21 cellular contexts compared by ENCODE assay signal in genomic region chr15:50819344-50819743, GRCh38.
"Had no signal": no experiment of that assay in that cellular context is flagged by ENCODE, and none has a peak within 500 bp of the region (broad histone marks: within the 10 kb centered on the region; RNA-seq: fewer than 3 reads in every experiment).

No MANE protein-coding gene starts in this region.

- H3K4me1 ChIP-seq: colonic mucosa, neural progenitor cell, tibial artery, upper lobe of left lung, uterus had no signal

- H3K27me3 ChIP-seq: colonic mucosa, neural progenitor cell, ovary, tibial artery, upper lobe of left lung, uterus had no signal

- ATAC-seq: mucosa of descending colon, natural killer cell, right cardiac atrium had no signal

- H3K27ac ChIP-seq: colonic mucosa, neural progenitor cell, ovary, tibial artery, upper lobe of left lung, uterus had no signal

- H2AFZ ChIP-seq: neural progenitor cell had no signal

- DNase-seq: cerebellar nuclear complex; colonic mucosa; dermis blood vessel endothelial cell; endodermal cell; glutamatergic neuron; kidney glomerular epithelial cell; mammary epithelial cell; mucosa of descending colon; natural killer cell; nucleus accumbens; ovary; right cardiac atrium; stimulated activated CD4-positive, alpha-beta T cell treated with anti-CD3 and anti-CD28 coated beads, Interleukin-2, amount 100 ng/mL, for 48 hours; stimulated activated naive CD4-positive, alpha-beta T cell treated with Interleukin-2 at 50 U/mL for 16 hours; tibial artery; upper lobe of left lung; uterus had no signal

- H3K4me3 ChIP-seq: colonic mucosa, mucosa of descending colon, neural progenitor cell, ovary, smooth muscle cell, tibial artery, upper lobe of left lung, uterus had no signal

- H3K9ac ChIP-seq: neural progenitor cell had no signal

- H3K36me3 ChIP-seq: colonic mucosa, neural progenitor cell, ovary, tibial artery, upper lobe of left lung, uterus had no signal

- FAIRE-seq: frontal cortex, islet of Langerhans had no signal

- H3K9me3 ChIP-seq: colonic mucosa, mucosa of descending colon, ovary, tibial artery, upper lobe of left lung, uterus had no signal

- H3K4me2 ChIP-seq: neural progenitor cell, smooth muscle cell had no signal
